In genomic region chr1:231806623-231807470, GRCh38 we compare ENCODE assay signal across 8 cellular contexts.
A peak's percentile ranks its signal among the peaks of the same experiment; 100 is the strongest.
DNase-seq lines count a peak whose midpoint lies in the region; ATAC-seq and TF ChIP-seq lines count a peak whose summit lies in the region.

No MANE protein-coding gene starts in this region.

- no peak overlapping the region for H3K27ac Mint-ChIP-seq in WTC11

- H3K4me1 Mint-ChIP-seq in WTC11 = no peaks in the 10 kb centered on the region

- TF ChIP-seq CTCF in 22Rv1 (IDR thresholded peaks at IDR 0.05) (peak; percentile 96), GM12873 (IDR thresholded peaks at IDR 0.05; ENCODE audit: insufficient read depth, low read depth, low read length, missing control alignments) (peak; percentile 89), WTC11 (IDR thresholded peaks at IDR 0.05) (peak; percentile 67; the same call in 1 of the 2 replicates), fibroblast of the aortic adventitia (IDR thresholded peaks at IDR 0.05; ENCODE audit: insufficient read depth, low read length) (peak; percentile 5), omental fat pad (IDR thresholded peaks at IDR 0.05) (no peak)

- H3K4me3 ChIP-seq in fibroblast of the aortic adventitia (ENCODE audit: low read depth, low read length) = no peak overlapping the region

- H3K36me3 Mint-ChIP-seq in WTC11 = no peaks in the 10 kb centered on the region

- no peaks in the 10 kb centered on the region; the same call in 1 of the 2 replicates for H3K27me3 Mint-ChIP-seq in WTC11 (ENCODE audit: low read depth)

- ATAC-seq in HG02642 (IDR thresholded peaks at IDR 0.05; ENCODE audit: poor library complexity, unreplicated experiment) (peak; percentile 90), WTC11 (peak; percentile 100), omental fat pad (ENCODE audit: low FRiP score) (peak; percentile 13)

- no peak overlapping the region for H3K4me3 Mint-ChIP-seq in WTC11

- H3K9me3 Mint-ChIP-seq in WTC11 = peaks cover 10% of the 10 kb centered on the region

- POLR2A ChIA-PET in WTC11 (lab: Charles Lee) = no interaction called here

- DNase-seq in NCI-H1694 (lab: John Stamatoyannopoulos, UW) (peak; percentile 77), WTC11 (ENCODE audit: low spot score) (peak; percentile 86), fibroblast of the aortic adventitia (ENCODE audit: low read depth) (no peak), omental fat pad (ENCODE audit: low spot score) (no peak)
- no peak for DNase-seq in effector CD4-positive, alpha-beta T cell

- H3K27ac ChIP-seq in 22Rv1 = no peak overlapping the region

- CTCF ChIA-PET in WTC11 (lab: Charles Lee) = interaction anchor here (0.6 to 1.9 kb wide), 26 partner anchors 12 to 821 kb away, joined by 3 to 38 read pairs (median 4); no protein-coding TSS in a partner anchor

TF ChIP-seq in WTC11, 78 proteins besides CTCF, POLR2A, EP300 and RAD21:
- TF ChIP-seq, protein P1, sequence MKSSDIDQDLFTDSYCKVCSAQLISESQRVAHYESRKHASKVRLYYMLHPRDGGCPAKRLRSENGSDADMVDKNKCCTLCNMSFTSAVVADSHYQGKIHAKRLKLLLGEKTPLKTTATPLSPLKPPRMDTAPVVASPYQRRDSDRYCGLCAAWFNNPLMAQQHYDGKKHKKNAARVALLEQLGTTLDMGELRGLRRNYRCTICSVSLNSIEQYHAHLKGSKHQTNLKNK (CRISPR knock-in tag; IDR thresholded peaks at IDR 0.05) = no peak
- TF ChIP-seq, protein P2, sequence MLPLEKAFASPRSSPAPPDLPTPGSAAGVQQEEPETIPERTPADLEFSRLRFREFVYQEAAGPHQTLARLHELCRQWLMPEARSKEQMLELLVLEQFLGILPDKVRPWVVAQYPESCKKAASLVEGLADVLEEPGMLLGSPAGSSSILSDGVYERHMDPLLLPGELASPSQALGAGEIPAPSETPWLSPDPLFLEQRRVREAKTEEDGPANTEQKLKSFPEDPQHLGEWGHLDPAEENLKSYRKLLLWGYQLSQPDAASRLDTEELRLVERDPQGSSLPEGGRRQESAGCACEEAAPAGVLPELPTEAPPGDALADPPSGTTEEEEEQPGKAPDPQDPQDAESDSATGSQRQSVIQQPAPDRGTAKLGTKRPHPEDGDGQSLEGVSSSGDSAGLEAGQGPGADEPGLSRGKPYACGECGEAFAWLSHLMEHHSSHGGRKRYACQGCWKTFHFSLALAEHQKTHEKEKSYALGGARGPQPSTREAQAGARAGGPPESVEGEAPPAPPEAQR (CRISPR knock-in tag; IDR thresholded peaks at IDR 0.05) = no peak
- no peak for TF ChIP-seq ZBTB21 (CRISPR knock-in tag; IDR thresholded peaks at IDR 0.05; ENCODE audit: borderline replicate concordance)
- no peak for TF ChIP-seq PRDM15 (CRISPR knock-in tag; IDR thresholded peaks at IDR 0.05)
- TF ChIP-seq ZNF532 (CRISPR knock-in tag; IDR thresholded peaks at IDR 0.05; ENCODE audit: borderline replicate concordance) = no peak
- TF ChIP-seq FOXJ3 (CRISPR knock-in tag; IDR thresholded peaks at IDR 0.05; ENCODE audit: borderline replicate concordance) = no peak
- TF ChIP-seq ZNF416 (CRISPR knock-in tag; IDR thresholded peaks at IDR 0.05) = no peak
TF ChIP-seq in WTC11: peak in this region for 0.

Comparison
In these comparisons a context has a peak if more than half of its experiments do, and no peak if none do; other contexts are left out.
1. CTCF ChIP-seq: peak in 22Rv1 (single experiment), GM12873 (single experiment), WTC11 (single experiment) and fibroblast of the aortic adventitia (single experiment); none in omental fat pad (0 of 3).
2. ATAC-seq: peak in every context shown above with its lines; median percentile 100 in WTC11; 90 in HG02642; 13 in omental fat pad.
3. DNase-seq: peak in NCI-H1694 (single experiment) and WTC11 (single experiment); none in fibroblast of the aortic adventitia (single experiment), omental fat pad (single experiment) and effector CD4-positive, alpha-beta T cell (single experiment).